ENCODE assay signal across 22 cellular contexts in genomic region chr6:76843376-76843775, GRCh38.
"Had no signal": no experiment of that assay in that cellular context is flagged by ENCODE, and none has a peak within 500 bp of the region (broad histone marks: within the 10 kb centered on the region; RNA-seq: fewer than 3 reads in every experiment).

No MANE protein-coding gene starts in this region.

- ATAC-seq: effector memory CD8-positive, alpha-beta T cell; esophagus mucosa; gastrocnemius medialis; heart right ventricle; left lung; left ventricle myocardium superior; lower lobe of right lung had no signal

- H3K27me3 Mint-ChIP-seq: dendritic cell treated with granulocyte-macrophage colony-stimulating factor and Interleukin-4, amounts not matched to agents 40 ng/mL and 50 ng/mL, for 4 days; effector memory CD8-positive, alpha-beta T cell had no signal

- H3K4me3 Mint-ChIP-seq: dendritic cell treated with granulocyte-macrophage colony-stimulating factor and Interleukin-4, amounts not matched to agents 40 ng/mL and 50 ng/mL, for 4 days; effector memory CD8-positive, alpha-beta T cell; endodermal cell had no signal

- H3K27ac Mint-ChIP-seq: dendritic cell treated with granulocyte-macrophage colony-stimulating factor and Interleukin-4, amounts not matched to agents 40 ng/mL and 50 ng/mL, for 4 days; effector memory CD8-positive, alpha-beta T cell; endodermal cell had no signal

- DNase-seq: colonic mucosa; cortex of kidney; effector CD8-positive, alpha-beta T cell; effector memory CD8-positive, alpha-beta T cell; endodermal cell; erythroblast; esophagus squamous epithelium; foreskin fibroblast; foreskin melanocyte; gastrocnemius medialis; glutamatergic neuron; head of caudate nucleus; heart right ventricle; hippocampal formation; left cardiac atrium; left lung; left ventricle myocardium superior; lower lobe of right lung; mesenchymal stem cell; midbrain had no signal
